ENCODE assay signal across 8 cellular contexts in the genomic region with DNA sequence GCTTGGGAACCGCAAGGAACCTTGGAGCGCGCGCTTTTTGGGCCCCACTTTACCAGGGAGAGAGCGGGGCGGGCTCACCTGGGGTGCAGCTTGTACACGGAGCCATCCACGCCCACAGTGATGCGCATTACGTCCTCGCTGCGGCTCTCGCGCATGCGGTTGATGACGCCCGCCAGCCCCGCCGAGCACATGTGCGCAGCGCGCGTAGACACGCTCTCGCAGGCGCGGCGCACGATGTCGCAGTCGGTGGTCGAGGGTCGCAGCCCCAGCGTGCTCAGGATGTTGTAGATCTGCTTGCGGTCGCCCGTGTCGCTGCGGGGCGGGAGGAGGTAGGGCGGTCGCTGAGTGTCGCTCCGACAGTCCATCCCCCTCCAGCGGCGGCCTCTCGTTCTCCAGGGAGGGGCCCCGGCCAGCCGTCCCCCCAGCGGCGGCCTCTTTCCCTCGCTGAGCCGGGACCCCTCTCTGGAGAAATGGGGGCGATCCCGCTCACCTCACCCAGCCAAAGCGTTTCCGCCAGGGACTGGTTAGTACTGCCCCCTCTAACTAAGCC. TPM values are rescaled to one million over a fixed set of nuclear protein-coding genes. Genes with fewer than 3 reads are reported as not detected.
DNase-seq lines count a peak whose midpoint lies in the region; ATAC-seq and TF ChIP-seq lines count a peak whose summit lies in the region.
"Had no signal": no experiment of that assay in that cellular context is flagged by ENCODE, and none has a peak within 500 bp of the region (broad histone marks: within the 10 kb centered on the region; RNA-seq: fewer than 3 reads in every experiment).

No MANE protein-coding gene starts in this region.

- peak overlapping the region; percentile 39 to 57 for H3K4me3 ChIP-seq in muscle layer of duodenum (ENCODE audit: low read depth in 1 of 2, low read length in 2 of 2)
- no peak overlapping the region for H3K4me3 ChIP-seq in A673 (ENCODE audit: low read depth, low read length, poor library complexity, severe bottlenecking)

- H3K9me3 ChIP-seq in muscle layer of duodenum (ENCODE audit: control insufficient read depth in 1 of 2, low read length in 2 of 2) (no peaks in the 10 kb centered on the region), A673 (ENCODE audit: low read depth, low read length, poor library complexity, severe bottlenecking) (no peaks in the 10 kb centered on the region)

- no peak overlapping the region for H3K27ac ChIP-seq in muscle layer of duodenum (ENCODE audit: low read length)
- H3K27ac ChIP-seq in A673 (ENCODE audit: low read depth, low read length, poor library complexity, severe bottlenecking), result no peak overlapping the region

- no peaks in the 10 kb centered on the region for H3K27me3 ChIP-seq in muscle layer of duodenum (ENCODE audit: low read depth, low read length)
- H3K27me3 ChIP-seq in A673 (replicated peaks; ENCODE audit: insufficient read depth, low read depth, low read length, poor library complexity), result no peaks in the 10 kb centered on the region

- H3K36me3 ChIP-seq in muscle layer of duodenum (ENCODE audit: control insufficient read depth in 1 of 2, insufficient read depth in 2 of 2, low read length in 2 of 2), result no peaks in the 10 kb centered on the region
- no peaks in the 10 kb centered on the region for H3K36me3 ChIP-seq in A673 (ENCODE audit: insufficient read depth, low read length, poor library complexity, severe bottlenecking)

- H3K4me1 ChIP-seq in muscle layer of duodenum (ENCODE audit: control insufficient read depth in 1 of 2, insufficient read depth in 2 of 2, low read length in 2 of 2) (peaks cover 0 to 22% of the 10 kb centered on the region in 2 donors), A673 (ENCODE audit: insufficient read depth, low read length, poor library complexity, severe bottlenecking) (no peaks in the 10 kb centered on the region)

- no TSS peak for BruUV-seq in A673 (replicated peaks; lab: Mats Ljungman, UMichigan)

- intact Hi-C loops in A673 (cut with micrococcal nuclease; ENCODE audit: unreplicated experiment), result no loop called here

- peaks cover 21% of the 10 kb centered on the region for H3K4me1 Mint-ChIP-seq in stimulated activated memory B cell treated with anti-CD40 and anti-IgM and Interleukin-4, amounts not matched to agents 10 μg/mL and 1 μg/mL and 100 μg/mL, for 72 hours

- no peaks in the 10 kb centered on the region for H3K9me3 Mint-ChIP-seq in stimulated activated memory B cell treated with anti-CD40 and anti-IgM and Interleukin-4, amounts not matched to agents 10 μg/mL and 1 μg/mL and 100 μg/mL, for 72 hours

- CTCF ChIA-PET in A673 (lab: Charles Lee), result no interaction called here

- peaks cover 13% of the 10 kb centered on the region for H3K27me3 Mint-ChIP-seq in stimulated activated memory B cell treated with anti-CD40 and anti-IgM and Interleukin-4, amounts not matched to agents 10 μg/mL and 1 μg/mL and 100 μg/mL, for 72 hours

- DNase-seq in activated CD4-positive, alpha-beta T cell treated with anti-CD3 and anti-CD28 coated beads for 4 hours, result peak; percentile 63 to 68
- peak; percentile 11 for DNase-seq in dermis blood vessel endothelial cell
- no peak for DNase-seq in NCI-H2227 (lab: John Stamatoyannopoulos, UW; ENCODE audit: unreplicated experiment)
- no peak for DNase-seq in NCI-H1105 (lab: John Stamatoyannopoulos, UW)
- no peak for DNase-seq in A673 (ENCODE audit: low spot score)

- ATAC-seq in stimulated activated memory B cell treated with anti-CD40 and anti-IgM and Interleukin-4, amounts not matched to agents 10 μg/mL and 1 μg/mL and 100 μg/mL, for 72 hours, result peak; percentile 9

- H3K4me3 Mint-ChIP-seq in stimulated activated memory B cell treated with anti-CD40 and anti-IgM and Interleukin-4, amounts not matched to agents 10 μg/mL and 1 μg/mL and 100 μg/mL, for 72 hours, result peak overlapping the region; percentile 72

- no peak overlapping the region for H3K27ac Mint-ChIP-seq in stimulated activated memory B cell treated with anti-CD40 and anti-IgM and Interleukin-4, amounts not matched to agents 10 μg/mL and 1 μg/mL and 100 μg/mL, for 72 hours

- POLR2A ChIA-PET in A673 (lab: Charles Lee; ENCODE audit: low non-redundant PET), result no interaction called here

- TF ChIP-seq CTCF in A673 (conservative IDR thresholded peaks at IDR 0.05; ENCODE audit: low read depth, low read length), result no peak

- no peaks in the 10 kb centered on the region for H3K36me3 Mint-ChIP-seq in stimulated activated memory B cell treated with anti-CD40 and anti-IgM and Interleukin-4, amounts not matched to agents 10 μg/mL and 1 μg/mL and 100 μg/mL, for 72 hours

RNA-seq across cellular contexts. Expression of a gene that starts 4.4 kb away (rescaled TPM):
- total RNA-seq in dermis blood vessel endothelial cell, result not detected in 2 replicates
- total RNA-seq in A673 (2021), result not detected in 2 replicates
- total RNA-seq: M059J had no signal

RNA-seq across cellular contexts. Expression of a gene that starts 22.1 kb away (rescaled TPM):
- 44.4 and 89.1 TPM in 2 replicates for total RNA-seq in dermis blood vessel endothelial cell
- total RNA-seq in A673 (2021), result 252 TPM in 2 replicates

RNA-seq across cellular contexts. Expression of a gene that starts 41.3 kb away (rescaled TPM):
- 12.9 and 40.4 TPM in 2 replicates for total RNA-seq in dermis blood vessel endothelial cell
- total RNA-seq in A673 (2021), result 30.1 and 31.8 TPM in 2 replicates
- total RNA-seq: M059J had no signal

RNA-seq across cellular contexts. Expression of a gene that starts 43.7 kb away (rescaled TPM):
- 0.23 TPM in 1 of 2 replicates, not detected in the other for total RNA-seq in dermis blood vessel endothelial cell
- not detected in 2 replicates for total RNA-seq in A673 (2021)
- total RNA-seq: M059J had no signal

RNA-seq across cellular contexts. Expression of a gene that starts 55.3 kb away (rescaled TPM):
- total RNA-seq in dermis blood vessel endothelial cell, result 77.9 and 93.4 TPM in 2 replicates
- total RNA-seq in A673 (2021), result 126 and 140 TPM in 2 replicates

Comparison
In these comparisons a context has a peak if more than half of its experiments do, and no peak if none do; other contexts are left out.
1. DNase-seq: peak in activated CD4-positive, alpha-beta T cell treated with anti-CD3 and anti-CD28 coated beads for 4 hours (2 of 2) and dermis blood vessel endothelial cell (single experiment); none in NCI-H2227 (single experiment), NCI-H1105 (single experiment) and A673 (single experiment).